ENCODE assay signal across 12 cellular contexts in genomic region chr13:22455036-22455435, GRCh38.
"Had no signal": no experiment of that assay in that cellular context is flagged by ENCODE, and none has a peak within 500 bp of the region (broad histone marks: within the 10 kb centered on the region; RNA-seq: fewer than 3 reads in every experiment).

No MANE protein-coding gene starts in this region.

- H3K4me3 Mint-ChIP-seq: activated CD4-positive, alpha-beta T cell treated with anti-CD3 and anti-CD28 coated beads, Interleukin-2, amount 10 ng/mL, durations not matched to agents 7 days and 5 days; activated naive CD8-positive, alpha-beta T cell treated with anti-CD3 and anti-CD28 coated beads, Interleukin-2, amount 50 U/mL, for 24 hours; effector memory CD8-positive, alpha-beta T cell; neural crest cell; stimulated activated memory B cell treated with anti-CD40 and anti-IgM and Interleukin-4, amounts not matched to agents 10 μg/mL and 1 μg/mL and 100 μg/mL, for 72 hours had no signal

- H3K27me3 Mint-ChIP-seq: activated CD4-positive, alpha-beta T cell treated with anti-CD3 and anti-CD28 coated beads, Interleukin-2, amount 10 ng/mL, durations not matched to agents 7 days and 5 days; activated naive CD8-positive, alpha-beta T cell treated with anti-CD3 and anti-CD28 coated beads, Interleukin-2, amount 50 U/mL, for 24 hours; effector memory CD8-positive, alpha-beta T cell; stimulated activated memory B cell treated with anti-CD40 and anti-IgM and Interleukin-4, amounts not matched to agents 10 μg/mL and 1 μg/mL and 100 μg/mL, for 72 hours had no signal

- ATAC-seq: activated naive CD8-positive, alpha-beta T cell treated with anti-CD3 and anti-CD28 coated beads, Interleukin-2, amount 50 U/mL, for 24 hours; effector memory CD8-positive, alpha-beta T cell; stimulated activated memory B cell treated with anti-CD40 and anti-IgM and Interleukin-4, amounts not matched to agents 10 μg/mL and 1 μg/mL and 100 μg/mL, for 72 hours had no signal

- H3K27ac Mint-ChIP-seq: activated CD4-positive, alpha-beta T cell treated with anti-CD3 and anti-CD28 coated beads, Interleukin-2, amount 10 ng/mL, durations not matched to agents 7 days and 5 days; activated naive CD8-positive, alpha-beta T cell treated with anti-CD3 and anti-CD28 coated beads, Interleukin-2, amount 50 U/mL, for 24 hours; effector memory CD8-positive, alpha-beta T cell; stimulated activated memory B cell treated with anti-CD40 and anti-IgM and Interleukin-4, amounts not matched to agents 10 μg/mL and 1 μg/mL and 100 μg/mL, for 72 hours had no signal

- DNase-seq: activated CD4-positive, alpha-beta T cell treated with anti-CD3 and anti-CD28 coated beads, Interleukin-2, amount 10 ng/mL, durations not matched to agents 7 days and 5 days; activated naive CD4-positive, alpha-beta T cell treated with Interleukin-2 at 50 U/mL for 16 hours; activated naive CD8-positive, alpha-beta T cell treated with anti-CD3 and anti-CD28 coated beads, Interleukin-2, amount 50 U/mL, for 24 hours; aorta; dermis blood vessel endothelial cell; effector memory CD8-positive, alpha-beta T cell; foreskin melanocyte; kidney glomerular epithelial cell; stimulated activated CD4-positive, alpha-beta T cell treated with anti-CD3 and anti-CD28 coated beads, Interleukin-2, amount 100 ng/mL, for 48 hours had no signal

- H3K9me3 Mint-ChIP-seq: activated CD4-positive, alpha-beta T cell treated with anti-CD3 and anti-CD28 coated beads, Interleukin-2, amount 10 ng/mL, durations not matched to agents 7 days and 5 days; activated naive CD8-positive, alpha-beta T cell treated with anti-CD3 and anti-CD28 coated beads, Interleukin-2, amount 50 U/mL, for 24 hours; effector memory CD8-positive, alpha-beta T cell; neural crest cell; stimulated activated memory B cell treated with anti-CD40 and anti-IgM and Interleukin-4, amounts not matched to agents 10 μg/mL and 1 μg/mL and 100 μg/mL, for 72 hours had no signal

- H3K4me1 Mint-ChIP-seq: activated CD4-positive, alpha-beta T cell treated with anti-CD3 and anti-CD28 coated beads, Interleukin-2, amount 10 ng/mL, durations not matched to agents 7 days and 5 days; activated naive CD8-positive, alpha-beta T cell treated with anti-CD3 and anti-CD28 coated beads, Interleukin-2, amount 50 U/mL, for 24 hours; stimulated activated memory B cell treated with anti-CD40 and anti-IgM and Interleukin-4, amounts not matched to agents 10 μg/mL and 1 μg/mL and 100 μg/mL, for 72 hours had no signal

- H3K27ac ChIP-seq: epithelial cell of prostate had no signal

- H3K36me3 Mint-ChIP-seq: stimulated activated memory B cell treated with anti-CD40 and anti-IgM and Interleukin-4, amounts not matched to agents 10 μg/mL and 1 μg/mL and 100 μg/mL, for 72 hours had no signal
